In genomic region chr22:35582861-35583670, GRCh38 we compare ENCODE assay signal across 8 cellular contexts. TPM values are rescaled to one million over a fixed set of nuclear protein-coding genes. Genes with fewer than 3 reads are reported as not detected.
DNase-seq lines count a peak whose midpoint lies in the region; ATAC-seq and TF ChIP-seq lines count a peak whose summit lies in the region.

No MANE protein-coding gene starts in this region.

- no peak overlapping the region for H3K4me3 ChIP-seq in ascending aorta
- no peak overlapping the region for H3K4me3 ChIP-seq in right cardiac atrium (ENCODE audit: low read length)

- H3K9me3 ChIP-seq in ascending aorta (no peaks in the 10 kb centered on the region), right cardiac atrium (ENCODE audit: control insufficient read depth, low read length) (no peaks in the 10 kb centered on the region)

- H3K27me3 Mint-ChIP-seq in T-cell: peaks cover 5% of the 10 kb centered on the region in 2 donors

- no peak overlapping the region for H3K27ac Mint-ChIP-seq in T-cell

- H3K4me3 Mint-ChIP-seq in T-cell: no peak overlapping the region

- H3K27me3 ChIP-seq in ascending aorta: no peaks in the 10 kb centered on the region
- H3K27me3 ChIP-seq in right cardiac atrium (ENCODE audit: control insufficient read depth, insufficient read depth): no peaks in the 10 kb centered on the region

- H3K36me3 Mint-ChIP-seq in T-cell: no peaks in the 10 kb centered on the region

- CTCF ChIA-PET in T-cell (lab: Charles Lee): interaction anchor here (0.6 to 1.5 kb wide), 4 partner anchors 13 to 978 kb away, joined by 3 to 4 read pairs (median 3); no protein-coding TSS in a partner anchor

- POLR2A ChIA-PET in T-cell (lab: Charles Lee): no interaction called here

- peak; percentile 76 for DNase-seq in G401 (ENCODE audit: low spot score)
- peak; percentile 18 for DNase-seq in MV-4-11 (lab: John Stamatoyannopoulos, UW)
- DNase-seq in T-cell: peak in 30 of 34 experiments; percentile 7 to 55 (median 36)
- DNase-seq in ascending aorta (ENCODE audit: low spot score in 2 of 2): no peak
- DNase-seq in right cardiac atrium: peak; percentile 45 to 79 (median 77)
- peak; percentile 68 for DNase-seq in sciatic nerve (ENCODE audit: low spot score)

- H3K4me1 ChIP-seq in ascending aorta: no peaks in the 10 kb centered on the region
- H3K4me1 ChIP-seq in right cardiac atrium (ENCODE audit: control insufficient read depth, insufficient read depth, low read length): peaks cover 3% of the 10 kb centered on the region

- in situ Hi-C loops in G401 (cut with HindIII; ENCODE audit: low sequenced_read_pairs): no loop called here

- peaks cover 0 to 5% (median 0%) of the 10 kb centered on the region in 3 donors for H3K4me1 Mint-ChIP-seq in T-cell

- WGBS in right cardiac atrium: 25% methylated on average over 13 of the region's 13 CpGs

- H3K9me3 Mint-ChIP-seq in T-cell: no peaks in the 10 kb centered on the region

- intact Hi-C loops in ascending aorta (cut with DNase I) (loop anchor here (1.0 kb wide), 2 partner anchors 153 to 233 kb away; no protein-coding TSS in a partner anchor), right cardiac atrium (cut with DNase I) (loop anchor here (2.0 to 10.0 kb wide), 5 partner anchors 42 to 231 kb away; no protein-coding TSS in a partner anchor), sciatic nerve (cut with DNase I) (loop anchor here (2.0 kb wide), 1 partner anchor 152 kb away; no protein-coding TSS in a partner anchor)

- TF ChIP-seq CTCF in ascending aorta (IDR thresholded peaks at IDR 0.05): peak; percentile 85 to 95 (median 90)

- peak; percentile 42 to 65 (median 63) for ATAC-seq in T-cell (replicated peaks in 1 of 4)
- peak in 1 of 2 donors; percentile 58 for ATAC-seq in right cardiac atrium
- peak; percentile 75 for ATAC-seq in sciatic nerve
- no peak for ATAC-seq in HG03354 (IDR thresholded peaks at IDR 0.05; ENCODE audit: poor library complexity, severe bottlenecking, unreplicated experiment)
- ATAC-seq in HG02973 (IDR thresholded peaks at IDR 0.05; ENCODE audit: unreplicated experiment): no peak

- H3K36me3 ChIP-seq in ascending aorta: no peaks in the 10 kb centered on the region

- H3K27ac ChIP-seq in ascending aorta: no peak overlapping the region
- H3K27ac ChIP-seq in right cardiac atrium (ENCODE audit: low read length): no peak overlapping the region

RNA-seq across cellular contexts. Expression of gene MB, which starts 34.1 kb away (rescaled TPM):
- total RNA-seq in G401 (2014; rRNA removed; shearing (Covaris generic)): not detected in 2 replicates
- total RNA-seq in T-cell: not detected
- not detected for total RNA-seq in ascending aorta
- total RNA-seq in right cardiac atrium: over 10,000 TPM in 3 of 4 donors, 1,000 to 10,000 TPM in 1; 7,621 to 11,301 (median 10,496) TPM
- polyA plus RNA-seq in right cardiac atrium: 14,884 TPM
- total RNA-seq in sciatic nerve: not detected

RNA-seq across cellular contexts. Expression of gene RASD2, which starts 42.4 kb away (rescaled TPM):
- total RNA-seq in G401 (2014; rRNA removed; shearing (Covaris generic)): not detected in 2 replicates
- total RNA-seq in T-cell: 1 to 10 TPM in 2 of 5 donors, under 1 TPM in 1, not detected in 2; 0.19 to 1.7 (median 1.0) TPM
- total RNA-seq in ascending aorta: 6.6 TPM
- total RNA-seq in right cardiac atrium: 1 to 10 TPM in 3 of 4 donors, under 1 TPM in 1; 0.78 to 3.2 (median 1.9) TPM
- polyA plus RNA-seq in right cardiac atrium: 2.1 TPM
- total RNA-seq in sciatic nerve: 0.45 TPM

Comparison
In these comparisons a context has a peak if more than half of its experiments do, and no peak if none do; other contexts are left out.
1. DNase-seq: peak in G401 (single experiment), MV-4-11 (single experiment), T-cell (30 of 34), right cardiac atrium (3 of 3) and sciatic nerve (single experiment); none in ascending aorta (0 of 2).
2. ATAC-seq: peak in T-cell (4 of 4) and sciatic nerve (single experiment); none in HG03354 (single experiment) and HG02973 (single experiment).
3. RNA of gene MB, which starts 34.1 kb away (total RNA-seq): 7,621 to 11,301 TPM in right cardiac atrium; not detected in sciatic nerve (single experiment), not detected in G401, not detected in T-cell and not detected in ascending aorta (single experiment); every median in the first group is over 1,000 times any median in the second.